ENCODE assay signal across 10 cellular contexts in the genomic region with DNA sequence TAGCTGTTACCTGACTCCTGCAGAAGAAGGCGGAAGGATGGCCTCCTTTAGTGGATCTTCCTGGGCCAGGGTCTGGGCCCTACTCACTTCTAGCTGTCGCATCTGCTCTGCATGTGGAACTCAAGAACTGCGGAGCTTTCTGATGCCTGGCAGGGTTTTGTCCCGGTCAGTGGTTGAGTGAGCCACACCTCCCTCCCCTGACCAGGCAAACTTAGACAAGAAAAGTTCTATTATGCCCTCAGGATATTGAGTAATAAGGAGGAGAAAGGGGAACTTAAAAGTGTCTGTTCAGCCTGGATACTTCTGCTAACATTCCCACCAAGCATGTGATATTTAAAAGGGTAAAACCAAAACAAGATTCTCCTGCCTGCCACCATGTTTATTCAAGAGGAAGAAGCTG. TPM values are rescaled to one million over a fixed set of nuclear protein-coding genes. Genes with fewer than 3 reads are reported as not detected.
A peak's percentile ranks its signal among the peaks of the same experiment; 100 is the strongest.
DNase-seq lines count a peak whose midpoint lies in the region; ATAC-seq and TF ChIP-seq lines count a peak whose summit lies in the region.
"Had no signal": no experiment of that assay in that cellular context is flagged by ENCODE, and none has a peak within 500 bp of the region (broad histone marks: within the 10 kb centered on the region; RNA-seq: fewer than 3 reads in every experiment).

A gene with protein sequence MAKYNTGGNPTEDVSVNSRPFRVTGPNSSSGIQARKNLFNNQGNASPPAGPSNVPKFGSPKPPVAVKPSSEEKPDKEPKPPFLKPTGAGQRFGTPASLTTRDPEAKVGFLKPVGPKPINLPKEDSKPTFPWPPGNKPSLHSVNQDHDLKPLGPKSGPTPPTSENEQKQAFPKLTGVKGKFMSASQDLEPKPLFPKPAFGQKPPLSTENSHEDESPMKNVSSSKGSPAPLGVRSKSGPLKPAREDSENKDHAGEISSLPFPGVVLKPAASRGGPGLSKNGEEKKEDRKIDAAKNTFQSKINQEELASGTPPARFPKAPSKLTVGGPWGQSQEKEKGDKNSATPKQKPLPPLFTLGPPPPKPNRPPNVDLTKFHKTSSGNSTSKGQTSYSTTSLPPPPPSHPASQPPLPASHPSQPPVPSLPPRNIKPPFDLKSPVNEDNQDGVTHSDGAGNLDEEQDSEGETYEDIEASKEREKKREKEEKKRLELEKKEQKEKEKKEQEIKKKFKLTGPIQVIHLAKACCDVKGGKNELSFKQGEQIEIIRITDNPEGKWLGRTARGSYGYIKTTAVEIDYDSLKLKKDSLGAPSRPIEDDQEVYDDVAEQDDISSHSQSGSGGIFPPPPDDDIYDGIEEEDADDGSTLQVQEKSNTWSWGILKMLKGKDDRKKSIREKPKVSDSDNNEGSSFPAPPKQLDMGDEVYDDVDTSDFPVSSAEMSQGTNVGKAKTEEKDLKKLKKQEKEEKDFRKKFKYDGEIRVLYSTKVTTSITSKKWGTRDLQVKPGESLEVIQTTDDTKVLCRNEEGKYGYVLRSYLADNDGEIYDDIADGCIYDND (minus strand): TSS at position 131 of the 400 bp plus-strand sequence. CDS start 16,603 bp downstream, outside the sequence.

- no peaks in the 10 kb centered on the region for H3K9me3 ChIP-seq in RWPE2 (ENCODE audit: severe bottlenecking)

- no peak within 1 kb of the TSS for H3K27ac ChIP-seq in RWPE2 (ENCODE audit: poor library complexity, severe bottlenecking)
- H3K27ac ChIP-seq: KMS-11 had no signal

- POLR2A ChIA-PET in HEK293T (lab: Yijun Ruan, JAX): no interaction called here

- CTCF ChIA-PET in HEK293T (lab: Yijun Ruan, JAX): interaction anchor here (0.7 kb wide), 1 partner anchor 253 kb away, joined by 4 read pairs; no protein-coding TSS in a partner anchor

- ATAC-seq in RWPE2 (ENCODE audit: low read depth) (peak; percentile 75), HG03108 (IDR thresholded peaks at IDR 0.05; ENCODE audit: unreplicated experiment) (no peak)
- ATAC-seq: left colon had no signal

- H3K4me1 ChIP-seq in RWPE2 (ENCODE audit: insufficient read depth, poor library complexity, severe bottlenecking): peaks cover 26% of the 10 kb centered on the region

- no peaks in the 10 kb centered on the region for H3K27me3 ChIP-seq in RWPE2 (ENCODE audit: insufficient read depth, poor library complexity, severe bottlenecking)

- DNase-seq in COLO829 (ENCODE audit: low spot score): peak; percentile 82
- DNase-seq in RWPE2 (ENCODE audit: low spot score): no peak
- peak; percentile 35 for DNase-seq in fibroblast of the aortic adventitia (ENCODE audit: low read depth)
- DNase-seq in posterior vena cava (ENCODE audit: low spot score): peak; percentile 84
- DNase-seq in LoVo (ENCODE audit: low spot score): no peak
- no peak for DNase-seq in NCI-H187 (lab: John Stamatoyannopoulos, UW)
- DNase-seq in HEK293T (ENCODE audit: extremely low spot score): no peak

- H3K36me3 ChIP-seq in RWPE2 (ENCODE audit: low read depth): no peaks in the 10 kb centered on the region

- intact Hi-C loops in posterior vena cava (cut with DNase I): loop anchor here (10.0 kb wide), 2 partner anchors 325 to 345 kb away; no protein-coding TSS in a partner anchor

- TF ChIP-seq CTCF in RWPE2 (IDR thresholded peaks at IDR 0.05; ENCODE audit: poor library complexity, severe bottlenecking): no peak
- TF ChIP-seq CTCF in fibroblast of the aortic adventitia (IDR thresholded peaks at IDR 0.05; ENCODE audit: insufficient read depth, low read length): no peak

- H3K4me3 ChIP-seq in RWPE2 (ENCODE audit: severe bottlenecking) (no peak within 1 kb of the TSS), fibroblast of the aortic adventitia (ENCODE audit: low read depth, low read length) (no peak within 1 kb of the TSS)

TF ChIP-seq in HEK293T, 16 proteins besides CTCF, POLR2A, EP300 and RAD21:
- TF ChIP-seq FOXK2 (IDR thresholded peaks at IDR 0.05) (no peak), FOXA1 (IDR thresholded peaks at IDR 0.05) (no peak), L3MBTL2 (conservative IDR thresholded peaks at IDR 0.05) (no peak), BHLHE40 (IDR thresholded peaks at IDR 0.05; ENCODE audit: borderline replicate concordance) (no peak), SUZ12 (IDR thresholded peaks at IDR 0.05) (no peak), HDGF (IDR thresholded peaks at IDR 0.05; ENCODE audit: borderline replicate concordance) (no peak), SP1 (IDR thresholded peaks at IDR 0.05) (no peak), CTBP1 (IDR thresholded peaks at IDR 0.05; ENCODE audit: borderline replicate concordance) (no peak), ZNF384 (IDR thresholded peaks at IDR 0.05) (no peak), ARNT (IDR thresholded peaks at IDR 0.05) (no peak), NFRKB (IDR thresholded peaks at IDR 0.05) (no peak), TARDBP (IDR thresholded peaks at IDR 0.05) (no peak), ELF4 (IDR thresholded peaks at IDR 0.05) (no peak), LEF1 (IDR thresholded peaks at IDR 0.05; ENCODE audit: borderline replicate concordance) (no peak), FOXM1 (IDR thresholded peaks at IDR 0.05; ENCODE audit: borderline replicate concordance) (no peak)
- TF ChIP-seq, protein P1, sequence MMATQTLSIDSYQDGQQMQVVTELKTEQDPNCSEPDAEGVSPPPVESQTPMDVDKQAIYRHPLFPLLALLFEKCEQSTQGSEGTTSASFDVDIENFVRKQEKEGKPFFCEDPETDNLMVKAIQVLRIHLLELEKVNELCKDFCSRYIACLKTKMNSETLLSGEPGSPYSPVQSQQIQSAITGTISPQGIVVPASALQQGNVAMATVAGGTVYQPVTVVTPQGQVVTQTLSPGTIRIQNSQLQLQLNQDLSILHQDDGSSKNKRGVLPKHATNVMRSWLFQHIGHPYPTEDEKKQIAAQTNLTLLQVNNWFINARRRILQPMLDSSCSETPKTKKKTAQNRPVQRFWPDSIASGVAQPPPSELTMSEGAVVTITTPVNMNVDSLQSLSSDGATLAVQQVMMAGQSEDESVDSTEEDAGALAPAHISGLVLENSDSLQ (IDR thresholded peaks at IDR 0.05): no peak

RNA-seq across cellular contexts. Expression of the gene that starts here (rescaled TPM):
- total RNA-seq in fibroblast of the aortic adventitia (ENCODE audit: low replicate concordance) (0.08 and 0.54 TPM in 2 replicates), posterior vena cava (10 to 100 TPM; 10.1 to 26.0 TPM)

Comparison
In these comparisons a context has a peak if more than half of its experiments do, and no peak if none do; other contexts are left out.
1. Peak in DNase-seq in fibroblast of the aortic adventitia; RNA of the gene not detected or under 1 TPM.
2. DNase-seq: peak in COLO829 (single experiment) and posterior vena cava (single experiment); none in RWPE2 (single experiment), LoVo (single experiment), NCI-H187 (0 of 2) and HEK293T (single experiment).